In the genomic region with DNA sequence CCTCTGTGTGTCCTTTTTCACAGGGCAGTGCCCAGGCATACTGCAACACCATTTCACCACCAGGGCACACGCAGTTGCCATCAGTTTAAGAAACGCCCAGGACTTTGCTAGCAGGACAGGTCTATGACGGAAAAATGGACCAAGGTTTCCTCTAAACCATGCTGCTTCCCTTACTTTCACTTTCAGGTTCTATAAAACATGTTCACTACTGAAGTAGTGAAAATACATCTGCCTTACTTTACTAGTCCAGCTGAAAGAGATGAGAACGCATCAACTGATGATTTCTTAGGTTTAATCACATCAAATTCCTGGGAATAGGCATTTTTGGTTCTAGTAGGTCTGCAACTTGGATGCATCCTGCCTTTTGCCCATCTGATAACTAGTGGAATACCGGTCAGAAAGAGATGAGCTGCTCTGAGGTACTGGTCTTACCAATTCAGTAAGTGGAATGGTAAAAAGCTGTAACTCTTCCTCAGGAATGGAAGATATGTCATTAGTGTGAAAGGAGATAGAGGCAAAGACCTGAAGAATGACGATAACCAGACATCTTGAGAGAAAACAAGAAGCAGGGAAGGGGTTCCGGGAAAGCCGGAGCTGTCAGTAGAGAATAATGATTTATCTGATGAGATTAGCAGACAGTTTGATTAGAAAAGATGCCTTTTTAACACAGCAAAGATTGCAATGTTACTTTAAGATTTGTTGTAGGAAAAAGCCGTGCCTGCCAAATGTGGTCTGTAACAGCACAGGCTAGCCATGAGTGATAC, we compare ENCODE assay signal across 1 cellular context.
TF ChIP-seq lines count a peak whose summit lies in the region.

No MANE protein-coding gene starts in this region.

TF ChIP-seq in GM12878, 131 proteins besides CTCF, POLR2A, EP300 and RAD21 (continued from another document):
- TF ChIP-seq, protein P1, sequence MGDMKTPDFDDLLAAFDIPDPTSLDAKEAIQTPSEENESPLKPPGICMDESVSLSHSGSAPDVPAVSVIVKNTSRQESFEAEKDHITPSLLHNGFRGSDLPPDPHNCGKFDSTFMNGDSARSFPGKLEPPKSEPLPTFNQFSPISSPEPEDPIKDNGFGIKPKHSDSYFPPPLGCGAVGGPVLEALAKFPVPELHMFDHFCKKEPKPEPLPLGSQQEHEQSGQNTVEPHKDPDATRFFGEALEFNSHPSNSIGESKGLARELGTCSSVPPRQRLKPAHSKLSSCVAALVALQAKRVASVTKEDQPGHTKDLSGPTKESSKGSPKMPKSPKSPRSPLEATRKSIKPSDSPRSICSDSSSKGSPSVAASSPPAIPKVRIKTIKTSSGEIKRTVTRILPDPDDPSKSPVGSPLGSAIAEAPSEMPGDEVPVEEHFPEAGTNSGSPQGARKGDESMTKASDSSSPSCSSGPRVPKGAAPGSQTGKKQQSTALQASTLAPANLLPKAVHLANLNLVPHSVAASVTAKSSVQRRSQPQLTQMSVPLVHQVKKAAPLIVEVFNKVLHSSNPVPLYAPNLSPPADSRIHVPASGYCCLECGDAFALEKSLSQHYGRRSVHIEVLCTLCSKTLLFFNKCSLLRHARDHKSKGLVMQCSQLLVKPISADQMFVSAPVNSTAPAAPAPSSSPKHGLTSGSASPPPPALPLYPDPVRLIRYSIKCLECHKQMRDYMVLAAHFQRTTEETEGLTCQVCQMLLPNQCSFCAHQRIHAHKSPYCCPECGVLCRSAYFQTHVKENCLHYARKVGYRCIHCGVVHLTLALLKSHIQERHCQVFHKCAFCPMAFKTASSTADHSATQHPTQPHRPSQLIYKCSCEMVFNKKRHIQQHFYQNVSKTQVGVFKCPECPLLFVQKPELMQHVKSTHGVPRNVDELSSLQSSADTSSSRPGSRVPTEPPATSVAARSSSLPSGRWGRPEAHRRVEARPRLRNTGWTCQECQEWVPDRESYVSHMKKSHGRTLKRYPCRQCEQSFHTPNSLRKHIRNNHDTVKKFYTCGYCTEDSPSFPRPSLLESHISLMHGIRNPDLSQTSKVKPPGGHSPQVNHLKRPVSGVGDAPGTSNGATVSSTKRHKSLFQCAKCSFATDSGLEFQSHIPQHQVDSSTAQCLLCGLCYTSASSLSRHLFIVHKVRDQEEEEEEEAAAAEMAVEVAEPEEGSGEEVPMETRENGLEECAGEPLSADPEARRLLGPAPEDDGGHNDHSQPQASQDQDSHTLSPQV (IDR thresholded peaks at IDR 0.05) = no peak
- TF ChIP-seq NFIC (IDR thresholded peaks at IDR 0.05; ENCODE audit: low read depth, low read length) (no peak), MXI1 (IDR thresholded peaks at IDR 0.05; ENCODE audit: low read depth, low read length) (no peak)
